ENCODE assay signal across 30 cellular contexts in genomic region chr5:64763948-64764503, GRCh38.
"Had no signal": no experiment of that assay in that cellular context is flagged by ENCODE, and none has a peak within 500 bp of the region (broad histone marks: within the 10 kb centered on the region; RNA-seq: fewer than 3 reads in every experiment).

No MANE protein-coding gene starts in this region.

- DNase-seq: activated CD4-positive, alpha-beta T cell treated with anti-CD3 and anti-CD28 coated beads for 48 hours; activated CD4-positive, alpha-beta T cell treated with anti-CD3 and anti-CD28 coated beads, Interleukin-2, amount 50 U/mL, for 48 hours; activated CD4-positive, CD25-positive, alpha-beta regulatory T cell treated with anti-CD3 and anti-CD28 coated beads, Interleukin-2, amount 50 U/mL, for 72 hours; activated CD8-positive, alpha-beta memory T cell treated with anti-CD3 and anti-CD28 coated beads, Interleukin-2, amount 10 ng/mL, durations not matched to agents 7 days and 5 days; activated effector memory CD4-positive, alpha-beta T cell treated with Interleukin-2 at 50 U/mL for 16 hours; activated naive CD4-positive, alpha-beta T cell; activated T-cell treated with anti-CD3 and anti-CD28 coated beads, Interleukin-2, amount 50 U/mL, for 24 hours; body of pancreas; central memory CD4-positive, alpha-beta T cell; KG1; MM.1S; NCI-H1105 treated with DMSO at 0.1 percent for 48 hours; NCI-H1436 treated with DMSO at 0.1 percent for 48 hours; NCI-H187 treated with DMSO at 0.1 percent for 48 hours; NCI-H2171; NCI-H345; NCI-H510A; Peyer's patch; Right ventricle myocardium superior; SW 1271; T-helper 9 cell had no signal

- H3K9me3 Mint-ChIP-seq: activated naive CD4-positive, alpha-beta T cell treated with anti-CD3 and anti-CD28 coated beads, Interleukin-2, amount 50 U/mL, for 24 hours; activated T-cell treated with anti-CD3 and anti-CD28 coated beads, Interleukin-2, amount 50 U/mL, for 24 hours; activated T-helper 1 cell treated with anti-CD3 and anti-CD28 coated beads, Interleukin-12 subunit alpha, Interleukin-12 subunit beta, Interleukin-2, Interleukin-4 antibody, amounts not matched to agents 30 ng/mL and 10 ng/mL and 1 ng/mL, durations not matched to agents 14 hours and 24 hours and 36 hours; IgD-negative memory B cell; T-helper 1 cell treated with Interleukin-12 subunit alpha and Interleukin-12 subunit beta and Interleukin-4 antibody, amounts not matched to agents 30 μg/mL and 1 μg/mL, for 36 hours; WTC11 had no signal

- H3K27ac Mint-ChIP-seq: activated CD8-positive, alpha-beta memory T cell treated with anti-CD3 and anti-CD28 coated beads, Interleukin-2, amount 10 ng/mL, durations not matched to agents 7 days and 5 days; activated naive CD4-positive, alpha-beta T cell treated with anti-CD3 and anti-CD28 coated beads, Interleukin-2, amount 50 U/mL, for 24 hours; activated T-cell treated with anti-CD3 and anti-CD28 coated beads, Interleukin-2, amount 50 U/mL, for 24 hours; activated T-helper 1 cell treated with anti-CD3 and anti-CD28 coated beads, Interleukin-12 subunit alpha, Interleukin-12 subunit beta, Interleukin-2, Interleukin-4 antibody, amounts not matched to agents 30 ng/mL and 10 ng/mL and 1 ng/mL, durations not matched to agents 14 hours and 24 hours and 36 hours; IgD-negative memory B cell; T-helper 1 cell treated with Interleukin-12 subunit alpha and Interleukin-12 subunit beta and Interleukin-4 antibody, amounts not matched to agents 30 μg/mL and 1 μg/mL, for 36 hours; WTC11 had no signal

- ATAC-seq: activated CD8-positive, alpha-beta memory T cell treated with anti-CD3 and anti-CD28 coated beads, Interleukin-2, amount 10 ng/mL, durations not matched to agents 7 days and 5 days; body of pancreas; SK-N-SH treated with all-trans-retinoic acid at 6 μM for 48 hours; WTC11 had no signal

- H3K27ac ChIP-seq: ascending aorta, body of pancreas, Peyer's patch, RWPE1, SJSA1 had no signal

- H3K9me3 ChIP-seq: ascending aorta, body of pancreas, Peyer's patch, SJSA1 had no signal

- H3K27me3 ChIP-seq: ascending aorta, body of pancreas, Peyer's patch, SJSA1 had no signal

- H3K4me3 Mint-ChIP-seq: activated CD8-positive, alpha-beta memory T cell treated with anti-CD3 and anti-CD28 coated beads, Interleukin-2, amount 10 ng/mL, durations not matched to agents 7 days and 5 days; activated naive CD4-positive, alpha-beta T cell treated with anti-CD3 and anti-CD28 coated beads, Interleukin-2, amount 50 U/mL, for 24 hours; activated T-cell treated with anti-CD3 and anti-CD28 coated beads, Interleukin-2, amount 50 U/mL, for 24 hours; activated T-helper 1 cell treated with anti-CD3 and anti-CD28 coated beads, Interleukin-12 subunit alpha, Interleukin-12 subunit beta, Interleukin-2, Interleukin-4 antibody, amounts not matched to agents 30 ng/mL and 10 ng/mL and 1 ng/mL, durations not matched to agents 14 hours and 24 hours and 36 hours; T-helper 1 cell treated with Interleukin-12 subunit alpha and Interleukin-12 subunit beta and Interleukin-4 antibody, amounts not matched to agents 30 μg/mL and 1 μg/mL, for 36 hours; WTC11 had no signal

- H3K27me3 Mint-ChIP-seq: activated CD8-positive, alpha-beta memory T cell treated with anti-CD3 and anti-CD28 coated beads, Interleukin-2, amount 10 ng/mL, durations not matched to agents 7 days and 5 days; activated naive CD4-positive, alpha-beta T cell treated with anti-CD3 and anti-CD28 coated beads, Interleukin-2, amount 50 U/mL, for 24 hours; activated T-cell treated with anti-CD3 and anti-CD28 coated beads, Interleukin-2, amount 50 U/mL, for 24 hours; IgD-negative memory B cell had no signal

- H3K4me3 ChIP-seq: ascending aorta, body of pancreas, Peyer's patch, SJSA1 had no signal
